1 cellular context compared by ENCODE assay signal in genomic region chr3:56408761-56409196, GRCh38.
A peak's percentile ranks its signal among the peaks of the same experiment; 100 is the strongest.
TF ChIP-seq lines count a peak whose summit lies in the region.

No MANE protein-coding gene starts in this region.

TF ChIP-seq in HepG2, 621 proteins besides CTCF, POLR2A, EP300 and RAD21 (continued from another document):
- TF ChIP-seq USF2 (IDR thresholded peaks at IDR 0.05; ENCODE audit: low read depth, low read length), result 0 out of 2 replicates have a peak, but pooled peaks have one; percentile 23
- no peak for TF ChIP-seq USF2 (CRISPR knock-in tag; IDR thresholded peaks at IDR 0.05; ENCODE audit: borderline replicate concordance)
TF ChIP-seq in HepG2: peak in this region for 1.
